ENCODE assay signal across 23 cellular contexts in the genomic region with DNA sequence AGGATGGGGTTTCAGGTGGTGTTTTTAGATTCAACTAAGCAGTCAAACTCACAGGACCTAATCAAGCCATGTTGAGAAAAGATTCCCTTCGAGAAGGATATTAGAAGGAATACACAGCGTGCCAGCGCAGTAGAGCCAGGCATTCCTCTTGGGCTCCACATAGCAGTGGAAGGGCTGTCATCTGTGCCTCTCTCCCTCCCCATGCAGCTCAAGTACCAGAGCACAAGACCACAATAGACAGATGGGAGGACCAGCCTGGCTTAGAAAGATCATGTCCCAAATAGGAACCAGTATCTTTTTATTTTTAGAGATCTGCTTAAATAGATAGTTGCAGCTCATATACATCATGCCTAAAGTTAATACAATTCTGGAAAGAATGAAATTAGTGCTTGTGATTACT.
"Had no signal": no experiment of that assay in that cellular context is flagged by ENCODE, and none has a peak within 500 bp of the region (broad histone marks: within the 10 kb centered on the region; RNA-seq: fewer than 3 reads in every experiment).

No MANE protein-coding gene starts in this region.

- DNase-seq: natural killer cell; occipital lobe; ovary; psoas muscle; right cardiac atrium; right lobe of liver; sigmoid colon; spleen; stimulated activated CD4-positive, alpha-beta T cell treated with anti-CD3 and anti-CD28 coated beads, Interleukin-12 subunit alpha, Interleukin-12 subunit beta, amount 100 ng/mL, for 4 hours; stimulated activated CD4-positive, alpha-beta T cell treated with anti-CD3 and anti-CD28 coated beads, Interleukin-1b, Interleukin-23, amount 100 ng/mL, for 48 hours; stimulated activated CD4-positive, alpha-beta T cell treated with anti-CD3 and anti-CD28 coated beads, Interleukin-4, amount 100 ng/mL, for 1 hour; stimulated activated CD4-positive, alpha-beta T cell treated with anti-CD3 and anti-CD28 coated beads, Interleukin-4, amount 100 ng/mL, for 4 hours; stimulated activated CD8-positive, alpha-beta memory T cell treated with anti-CD3 and anti-CD28 coated beads, Interleukin-4, amount 100 ng/mL, for 48 hours; stimulated activated naive CD4-positive, alpha-beta T cell; stimulated activated naive CD8-positive, alpha-beta T cell treated with anti-CD3 and anti-CD28 coated beads, Interleukin-15, amount 100 ng/mL, for 72 hours; stimulated activated naive CD8-positive, alpha-beta T cell treated with anti-CD3 and anti-CD28 coated beads, Interleukin-15, Interleukin-2, amounts not matched to agents 100 U/mL and 50 U/mL, for 24 hours; substantia nigra; testis; tibial artery; transverse colon; upper lobe of right lung; uterus had no signal

- ATAC-seq: natural killer cell; psoas muscle; right cardiac atrium; right lobe of liver; stimulated activated memory B cell treated with anti-CD40 and anti-IgM and Interleukin-4, amounts not matched to agents 10 μg/mL and 1 μg/mL and 100 μg/mL, for 72 hours; stimulated activated naive CD8-positive, alpha-beta T cell treated with anti-CD3 and anti-CD28 coated beads, Interleukin-15, amount 100 ng/mL, for 72 hours; stimulated activated naive CD8-positive, alpha-beta T cell treated with anti-CD3 and anti-CD28 coated beads, Interleukin-15, Interleukin-2, amounts not matched to agents 100 U/mL and 50 U/mL, for 24 hours; upper lobe of right lung had no signal
